Comparison of ENCODE assay signal across 21 cellular contexts in the genomic region with DNA sequence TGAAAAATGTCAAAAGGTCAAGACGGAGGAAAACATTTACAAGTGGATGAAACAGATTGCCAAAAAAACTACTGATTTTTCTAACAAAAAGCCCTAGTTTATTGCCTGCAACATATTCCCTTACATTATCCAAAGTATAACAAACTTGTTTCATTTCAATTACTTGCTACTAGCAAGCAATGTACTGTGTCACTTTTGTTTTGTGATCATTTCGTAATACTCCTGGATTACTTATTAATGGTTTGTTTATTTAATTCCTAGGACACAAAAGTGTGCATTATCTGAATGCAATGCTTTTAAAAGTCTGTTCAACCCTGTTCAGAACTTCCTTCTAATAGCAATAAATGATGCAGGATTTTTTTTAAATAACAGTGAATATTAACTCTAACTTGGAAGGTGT.
"Had no signal": no experiment of that assay in that cellular context is flagged by ENCODE, and none has a peak within 500 bp of the region (broad histone marks: within the 10 kb centered on the region; RNA-seq: fewer than 3 reads in every experiment).

No MANE protein-coding gene starts in this region.

- H3K36me3 ChIP-seq: gastroesophageal sphincter, sigmoid colon, thyroid gland had no signal

- H3K27ac Mint-ChIP-seq: activated CD4-positive, alpha-beta memory T cell treated with anti-CD3 and anti-CD28 coated beads, Interleukin-2, amount 10 ng/mL, durations not matched to agents 7 days and 5 days; activated naive CD4-positive, alpha-beta T cell treated with anti-CD3 and anti-CD28 coated beads, Interleukin-2, amount 50 U/mL, for 72 hours; brain; stimulated activated memory B cell treated with anti-CD40 and anti-IgM and Interleukin-4, amounts not matched to agents 10 μg/mL and 1 μg/mL and 100 μg/mL, for 72 hours; WTC11 had no signal

- H3K4me3 ChIP-seq: coronary artery, gastroesophageal sphincter, psoas muscle, sigmoid colon, thyroid gland had no signal

- H3K36me3 Mint-ChIP-seq: activated naive CD4-positive, alpha-beta T cell treated with anti-CD3 and anti-CD28 coated beads, Interleukin-2, amount 50 U/mL, for 72 hours; brain; stimulated activated memory B cell treated with anti-CD40 and anti-IgM and Interleukin-4, amounts not matched to agents 10 μg/mL and 1 μg/mL and 100 μg/mL, for 72 hours; WTC11 had no signal

- H3K9me3 Mint-ChIP-seq: activated CD4-positive, alpha-beta memory T cell treated with anti-CD3 and anti-CD28 coated beads, Interleukin-2, amount 10 ng/mL, durations not matched to agents 7 days and 5 days; activated naive CD4-positive, alpha-beta T cell treated with anti-CD3 and anti-CD28 coated beads, Interleukin-2, amount 50 U/mL, for 72 hours; brain; central memory CD8-positive, alpha-beta T cell; stimulated activated memory B cell treated with anti-CD40 and anti-IgM and Interleukin-4, amounts not matched to agents 10 μg/mL and 1 μg/mL and 100 μg/mL, for 72 hours had no signal

- DNase-seq: activated CD4-positive, alpha-beta memory T cell treated with anti-CD3 and anti-CD28 coated beads, Interleukin-2, amount 10 ng/mL, durations not matched to agents 7 days and 5 days; activated CD4-positive, alpha-beta T cell treated with anti-CD3 and anti-CD28 coated beads for 4 hours; activated CD8-positive, alpha-beta memory T cell treated with anti-CD3 and anti-CD28 coated beads, Interleukin-2, amount 50 U/mL, for 4 hours; activated effector memory CD4-positive, alpha-beta T cell treated with anti-CD3 and anti-CD28 coated beads, Interleukin-2, amount 50 U/mL, for 16 hours; activated T-cell treated with anti-CD3 and anti-CD28 coated beads, Interleukin-2, amount 50 U/mL, for 48 hours; amygdala; psoas muscle; sigmoid colon; stimulated activated CD4-positive, alpha-beta T cell treated with anti-CD3 and anti-CD28 coated beads, Interleukin-12 subunit alpha, Interleukin-12 subunit beta, amount 100 ng/mL, for 4 hours; stimulated activated CD4-positive, alpha-beta T cell treated with anti-CD3 and anti-CD28 coated beads, Interleukin-2, amount 100 ng/mL, for 24 hours; thyroid gland had no signal

- H3K4me1 ChIP-seq: gastroesophageal sphincter, psoas muscle, sigmoid colon, thyroid gland had no signal

- H3K27ac ChIP-seq: coronary artery, gastroesophageal sphincter, psoas muscle, sigmoid colon, thyroid gland had no signal

- H3K4me1 Mint-ChIP-seq: activated CD4-positive, alpha-beta memory T cell treated with anti-CD3 and anti-CD28 coated beads, Interleukin-2, amount 10 ng/mL, durations not matched to agents 7 days and 5 days; brain; central memory CD8-positive, alpha-beta T cell; stimulated activated memory B cell treated with anti-CD40 and anti-IgM and Interleukin-4, amounts not matched to agents 10 μg/mL and 1 μg/mL and 100 μg/mL, for 72 hours had no signal

- H3K27me3 ChIP-seq: gastroesophageal sphincter, sigmoid colon, thyroid gland had no signal

- H3K4me3 Mint-ChIP-seq: activated CD4-positive, alpha-beta memory T cell treated with anti-CD3 and anti-CD28 coated beads, Interleukin-2, amount 10 ng/mL, durations not matched to agents 7 days and 5 days; brain; central memory CD8-positive, alpha-beta T cell; stimulated activated memory B cell treated with anti-CD40 and anti-IgM and Interleukin-4, amounts not matched to agents 10 μg/mL and 1 μg/mL and 100 μg/mL, for 72 hours; WTC11 had no signal

- FAIRE-seq: endothelial cell of umbilical vein, keratinocyte, TTC549 had no signal

- H3K9me3 ChIP-seq: gastroesophageal sphincter, psoas muscle, sigmoid colon, thyroid gland had no signal

- H3K27me3 Mint-ChIP-seq: brain; central memory CD8-positive, alpha-beta T cell; stimulated activated memory B cell treated with anti-CD40 and anti-IgM and Interleukin-4, amounts not matched to agents 10 μg/mL and 1 μg/mL and 100 μg/mL, for 72 hours had no signal

- ATAC-seq: activated naive CD4-positive, alpha-beta T cell treated with anti-CD3 and anti-CD28 coated beads, Interleukin-2, amount 50 U/mL, for 72 hours; gastroesophageal sphincter; psoas muscle; stimulated activated memory B cell treated with anti-CD40 and anti-IgM and Interleukin-4, amounts not matched to agents 10 μg/mL and 1 μg/mL and 100 μg/mL, for 72 hours; WTC11 had no signal
